Comparison of ENCODE assay signal across 8 cellular contexts in the genomic region with DNA sequence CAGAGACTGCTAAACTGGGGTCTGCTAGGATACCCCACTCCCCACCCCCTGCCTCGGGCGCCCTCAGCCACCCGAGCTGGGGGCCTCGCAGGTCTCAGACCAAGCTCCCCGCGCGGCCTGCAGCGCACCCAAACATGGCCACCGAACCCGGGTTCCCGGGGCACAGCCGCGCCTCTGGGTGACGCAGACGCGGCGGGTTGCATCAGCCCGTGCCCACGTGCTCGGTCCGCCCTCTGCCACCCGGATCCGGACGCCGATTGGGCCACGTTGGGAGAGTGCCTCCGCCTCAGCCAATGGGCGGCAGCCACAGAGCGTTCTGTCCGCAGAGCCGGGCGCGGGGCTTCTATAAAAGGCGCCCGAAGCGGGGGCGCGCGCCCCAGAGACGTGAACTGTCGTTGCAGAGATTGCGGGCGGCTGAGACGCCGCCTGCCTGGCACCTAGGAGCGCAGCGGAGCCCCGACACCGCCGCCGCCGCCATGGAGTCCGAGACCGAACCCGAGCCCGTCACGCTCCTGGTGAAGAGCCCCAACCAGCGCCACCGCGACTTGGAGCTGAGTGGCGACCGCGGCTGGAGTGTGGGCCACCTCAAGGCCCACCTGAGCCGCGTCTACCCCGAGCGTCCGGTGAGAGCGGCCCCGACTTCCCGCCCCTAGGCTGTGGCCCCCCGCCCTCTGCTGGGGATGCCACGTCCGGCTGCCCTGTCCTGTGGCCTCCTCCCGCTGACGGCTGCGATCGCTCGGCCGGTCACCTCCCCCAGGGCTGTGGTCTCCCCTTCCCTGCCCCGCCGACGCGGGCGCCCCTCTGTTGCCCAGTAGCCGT. TPM values are rescaled to one million over a fixed set of nuclear protein-coding genes. Genes with fewer than 3 reads are reported as not detected.
DNase-seq lines count a peak whose midpoint lies in the region; ATAC-seq and TF ChIP-seq lines count a peak whose summit lies in the region.

A gene with protein sequence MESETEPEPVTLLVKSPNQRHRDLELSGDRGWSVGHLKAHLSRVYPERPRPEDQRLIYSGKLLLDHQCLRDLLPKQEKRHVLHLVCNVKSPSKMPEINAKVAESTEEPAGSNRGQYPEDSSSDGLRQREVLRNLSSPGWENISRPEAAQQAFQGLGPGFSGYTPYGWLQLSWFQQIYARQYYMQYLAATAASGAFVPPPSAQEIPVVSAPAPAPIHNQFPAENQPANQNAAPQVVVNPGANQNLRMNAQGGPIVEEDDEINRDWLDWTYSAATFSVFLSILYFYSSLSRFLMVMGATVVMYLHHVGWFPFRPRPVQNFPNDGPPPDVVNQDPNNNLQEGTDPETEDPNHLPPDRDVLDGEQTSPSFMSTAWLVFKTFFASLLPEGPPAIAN (plus strand): TSS at position 374 of the 819 bp plus-strand sequence. CDS start 103 bp downstream, at position 477.

- DNase-seq in BJ (ENCODE audit: low read depth) (peak; percentile 80), GM19240 (ENCODE audit: insufficient read length, low spot score) (peak; percentile 93), NCI-H526 (lab: John Stamatoyannopoulos, UW) (peak; percentile 85 to 95), colonic mucosa (peak; percentile 99), left colon (peak; percentile 98 to 99)
- peak; percentile 100 for DNase-seq in activated CD4-positive, alpha-beta T cell treated with anti-CD3 and anti-CD28 coated beads for 48 hours
- peak; percentile 100 for DNase-seq in stimulated activated CD4-positive, alpha-beta T cell treated with anti-CD3 and anti-CD28 coated beads, Interleukin-1b, Interleukin-23, amount 100 ng/mL, for 48 hours

- TF ChIP-seq CTCF in BJ (IDR thresholded peaks at IDR 0.05; ENCODE audit: insufficient read depth, low read depth, low read length) (no peak), colonic mucosa (IDR thresholded peaks at IDR 0.05) (no peak)

- peak within 1 kb of the TSS; percentile 100 for H3K9ac ChIP-seq in colonic mucosa (ENCODE audit: low read depth in 2 of 2, low read length in 2 of 2)

- ATAC-seq in HG03460 (IDR thresholded peaks at IDR 0.05; ENCODE audit: unreplicated experiment) (peak; percentile 81), left colon (peak; percentile 86)

- intact Hi-C loops in colonic mucosa (cut with DNase I), result loop anchor here (10.0 kb wide), 1 partner anchor 253 kb away; a partner anchor contains a TSS
- intact Hi-C loops in left colon (cut with DNase I, micrococcal nuclease), result no loop called here

- H3K9me3 ChIP-seq in colonic mucosa, result no peaks in the 10 kb centered on the region

- peak within 1 kb of the TSS; percentile 100 for H3K4me3 ChIP-seq in BJ (ENCODE audit: low read depth, low read length)
- H3K4me3 ChIP-seq in colonic mucosa, result peak within 1 kb of the TSS; percentile 68

- H3K4me1 ChIP-seq in colonic mucosa, result peaks cover 4% of the 10 kb centered on the region

- H3K36me3 ChIP-seq in BJ (ENCODE audit: control insufficient read depth, insufficient read depth, low read length), result peaks cover 4% of the 10 kb centered on the region
- no peaks in the 10 kb centered on the region for H3K36me3 ChIP-seq in colonic mucosa

- POLR2A ChIA-PET in BJ (lab: Charles Lee), result interaction anchor here (0.6 to 1.2 kb wide), 10 partner anchors 12 to 108 kb away, joined by 3 to 16 read pairs (median 4); no protein-coding TSS in a partner anchor

- peak within 1 kb of the TSS; percentile 95 for H3K27ac ChIP-seq in colonic mucosa

- CTCF ChIA-PET in BJ (lab: Yijun Ruan, JAX), result interaction anchor here (1.0 to 1.6 kb wide), 3 partner anchors 12 to 22 kb away, joined by 3 to 5 read pairs (median 4); no protein-coding TSS in a partner anchor

- no peaks in the 10 kb centered on the region for H3K27me3 ChIP-seq in BJ (ENCODE audit: control insufficient read depth, insufficient read depth, low read length)
- no peaks in the 10 kb centered on the region for H3K27me3 ChIP-seq in colonic mucosa

RNA-seq across cellular contexts. Expression of the gene that starts here (rescaled TPM):
- 306 and 363 TPM in 2 replicates for polyA plus RNA-seq in BJ (2011; rRNA removed)
- 217 and 356 TPM in 2 replicates for polyA minus RNA-seq in BJ (2011; rRNA and poly(A)+ RNA removed)
- total RNA-seq in colonic mucosa, result 100 to 1,000 TPM; 130 to 194 TPM
- total RNA-seq in left colon, result 100 to 1,000 TPM; 156 to 184 TPM

Comparison
In these comparisons a context has a peak if more than half of its experiments do, and no peak if none do; other contexts are left out.
1. Peak in every context shown above with its lines: DNase-seq, ATAC-seq, H3K4me3 ChIP-seq and H3K27ac ChIP-seq.